Comparison of ENCODE assay signal across 8 cellular contexts in the genomic region with DNA sequence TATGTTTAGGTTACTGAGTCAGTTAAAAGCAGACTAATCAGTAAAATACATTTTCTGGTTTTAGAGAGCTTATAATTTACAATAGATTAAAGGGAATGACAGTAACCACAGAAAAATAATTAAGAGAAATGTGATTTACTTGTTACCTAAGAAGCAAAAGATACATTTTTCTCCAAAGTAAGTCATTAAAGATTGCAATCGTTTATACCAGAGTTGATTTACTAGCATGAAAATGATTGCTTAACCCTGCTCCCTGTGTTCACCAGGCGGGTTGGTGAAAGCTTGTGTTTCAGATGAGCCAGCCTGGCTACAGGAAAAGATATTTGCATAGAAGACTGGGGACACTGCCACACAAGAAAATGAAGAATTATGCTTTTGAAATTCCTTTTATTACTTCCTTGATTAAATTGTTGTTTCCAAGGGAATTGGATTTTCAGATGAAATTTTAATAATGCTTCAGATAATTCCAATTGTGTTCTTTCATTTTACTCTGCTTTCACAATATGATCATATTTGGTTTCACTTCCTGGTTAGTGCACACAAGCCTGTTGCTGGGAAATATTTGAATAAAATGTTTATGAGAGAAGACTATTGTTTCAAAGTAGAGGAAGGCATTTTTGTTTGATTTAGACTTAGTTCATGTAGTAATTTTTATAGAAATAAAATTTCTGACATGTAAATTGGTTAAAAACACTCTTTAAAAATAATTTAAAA. TPM values are rescaled to one million over a fixed set of nuclear protein-coding genes. Genes with fewer than 3 reads are reported as not detected.
DNase-seq lines count a peak whose midpoint lies in the region; ATAC-seq and TF ChIP-seq lines count a peak whose summit lies in the region.

No MANE protein-coding gene starts in this region.

- H3K9me2 ChIP-seq in PC-9 (ENCODE audit: insufficient read depth) = no peaks in the 10 kb centered on the region

- peak in 1 of 5 donors; percentile 5 for DNase-seq in CD8-positive, alpha-beta memory T cell
- peak; percentile 9 to 82 for DNase-seq in PC-9
- DNase-seq in esophagus squamous epithelium (lab: John Stamatoyannopoulos, UW) = no peak
- DNase-seq in stimulated activated naive B cell treated with anti-CD40 and anti-IgM and Interleukin-4, amounts not matched to agents 10 μg/mL and 1 μg/mL and 100 μg/mL, for 72 hours = no peak
- no peak for DNase-seq in SW 1271 (lab: John Stamatoyannopoulos, UW)
- DNase-seq in activated CD4-positive, alpha-beta T cell treated with anti-CD3 and anti-CD28 coated beads for 48 hours = no peak

- no peak for TF ChIP-seq POLR2A in esophagus squamous epithelium (IDR thresholded peaks at IDR 0.05)

- H3K36me3 Mint-ChIP-seq in CD8-positive, alpha-beta memory T cell = peaks cover 0 to 31% (median 18%) of the 10 kb centered on the region in 3 donors
- H3K36me3 Mint-ChIP-seq in stimulated activated naive B cell treated with anti-CD40 and anti-IgM and Interleukin-4, amounts not matched to agents 10 μg/mL and 1 μg/mL and 100 μg/mL, for 72 hours = peaks cover 23 to 32% of the 10 kb centered on the region in 2 donors

- peaks cover 36% of the 10 kb centered on the region for H3K79me2 ChIP-seq in PC-9 (ENCODE audit: low read depth)

- H3K27ac Mint-ChIP-seq in CD8-positive, alpha-beta memory T cell = peak overlapping the region in 4 of 8 donors; percentile 9 to 48 (median 26)
- peak overlapping the region; percentile 44 for H3K27ac Mint-ChIP-seq in stimulated activated naive B cell treated with anti-CD40 and anti-IgM and Interleukin-4, amounts not matched to agents 10 μg/mL and 1 μg/mL and 100 μg/mL, for 72 hours

- intact Hi-C loops in PC-9 (cut with micrococcal nuclease; ENCODE audit: unreplicated experiment) (no loop called here), esophagus squamous epithelium (cut with DNase I) (no loop called here)

- POLR2A ChIA-PET in CD8-positive, alpha-beta memory T cell (lab: Charles Lee) = no interaction called here
- POLR2A ChIA-PET in PC-9 (lab: Charles Lee; ENCODE audit: unreplicated experiment) = no interaction called here

- peaks cover 20 to 78% (median 57%) of the 10 kb centered on the region in 3 donors for H3K4me1 Mint-ChIP-seq in CD8-positive, alpha-beta memory T cell
- peaks cover 27 to 61% of the 10 kb centered on the region in 2 donors for H3K4me1 Mint-ChIP-seq in stimulated activated naive B cell treated with anti-CD40 and anti-IgM and Interleukin-4, amounts not matched to agents 10 μg/mL and 1 μg/mL and 100 μg/mL, for 72 hours

- CTCF ChIA-PET in CD8-positive, alpha-beta memory T cell (lab: Charles Lee) = no interaction called here
- CTCF ChIA-PET in PC-9 (lab: Charles Lee) = no interaction called here

- H3K27me3 ChIP-seq in CD8-positive, alpha-beta memory T cell (ENCODE audit: insufficient read depth, low read length, poor library complexity, severe bottlenecking) = no peaks in the 10 kb centered on the region
- H3K27me3 ChIP-seq in PC-9 (ENCODE audit: insufficient read depth, low read depth) = no peaks in the 10 kb centered on the region
- H3K27me3 ChIP-seq in esophagus squamous epithelium = no peaks in the 10 kb centered on the region

- TF ChIP-seq CTCF in PC-9 (conservative IDR thresholded peaks at IDR 0.05) (no peak), esophagus squamous epithelium (IDR thresholded peaks at IDR 0.05) (no peak)

- H2AFZ ChIP-seq in PC-9 = no peak overlapping the region

- no peaks in the 10 kb centered on the region for H3K9me3 Mint-ChIP-seq in CD8-positive, alpha-beta memory T cell
- no peaks in the 10 kb centered on the region for H3K9me3 Mint-ChIP-seq in stimulated activated naive B cell treated with anti-CD40 and anti-IgM and Interleukin-4, amounts not matched to agents 10 μg/mL and 1 μg/mL and 100 μg/mL, for 72 hours

- peak overlapping the region; percentile 42 for H3K4me2 ChIP-seq in PC-9

- H3K4me3 ChIP-seq in CD8-positive, alpha-beta memory T cell (ENCODE audit: low read length) = no peak overlapping the region
- H3K4me3 ChIP-seq in PC-9 (peak overlapping the region; percentile 1; the same call in 1 of the 2 replicates), esophagus squamous epithelium (peak overlapping the region in 2 of 4 donors; percentile 5 to 44)

- H3K4me1 ChIP-seq in CD8-positive, alpha-beta memory T cell (ENCODE audit: insufficient read depth, low read length) = peaks cover 10% of the 10 kb centered on the region
- H3K4me1 ChIP-seq in PC-9 (replicated peaks; ENCODE audit: insufficient read depth) (peaks cover 33% of the 10 kb centered on the region), esophagus squamous epithelium (peaks cover 0 to 47% (median 23%) of the 10 kb centered on the region in 3 donors)

- H3K4me3 Mint-ChIP-seq in CD8-positive, alpha-beta memory T cell = peak overlapping the region in 5 of 7 donors; percentile 19 to 63 (median 42)
- peak overlapping the region; percentile 48 to 61 for H3K4me3 Mint-ChIP-seq in stimulated activated naive B cell treated with anti-CD40 and anti-IgM and Interleukin-4, amounts not matched to agents 10 μg/mL and 1 μg/mL and 100 μg/mL, for 72 hours

- ATAC-seq in GM19395 (IDR thresholded peaks at IDR 0.05; ENCODE audit: unreplicated experiment) = peak; percentile 89
- ATAC-seq in HG03439 (IDR thresholded peaks at IDR 0.05; ENCODE audit: unreplicated experiment) = peak; percentile 85
- peak; percentile 78 to 86 for ATAC-seq in stimulated activated naive B cell treated with anti-CD40 and anti-IgM and Interleukin-4, amounts not matched to agents 10 μg/mL and 1 μg/mL and 100 μg/mL, for 72 hours (replicated peaks)

- H4K20me1 ChIP-seq in PC-9 (ENCODE audit: insufficient read depth) = no peaks in the 10 kb centered on the region

- no peaks in the 10 kb centered on the region for H3K9me3 ChIP-seq in CD8-positive, alpha-beta memory T cell (ENCODE audit: low read length)
- H3K9me3 ChIP-seq in PC-9 (ENCODE audit: insufficient read depth, low read depth) (no peaks in the 10 kb centered on the region), esophagus squamous epithelium (no peaks in the 10 kb centered on the region)

- peaks cover 22% of the 10 kb centered on the region for H3F3A ChIP-seq in PC-9 (ENCODE audit: insufficient read depth, low read depth)

- no peaks in the 10 kb centered on the region for H3K36me3 ChIP-seq in CD8-positive, alpha-beta memory T cell (ENCODE audit: insufficient read depth, low read length)
- H3K36me3 ChIP-seq in PC-9 (ENCODE audit: low read depth) (peaks cover 16% of the 10 kb centered on the region; the same call in 1 of the 2 replicates), esophagus squamous epithelium (peaks cover 0 to 7% (median 0%) of the 10 kb centered on the region in 3 donors)

- H3K27me3 Mint-ChIP-seq in CD8-positive, alpha-beta memory T cell = no peaks in the 10 kb centered on the region
- H3K27me3 Mint-ChIP-seq in stimulated activated naive B cell treated with anti-CD40 and anti-IgM and Interleukin-4, amounts not matched to agents 10 μg/mL and 1 μg/mL and 100 μg/mL, for 72 hours = no peaks in the 10 kb centered on the region

- no TSS peak for BruUV-seq in PC-9 (replicated peaks; lab: Mats Ljungman, UMichigan)

- no peak overlapping the region for H3K27ac ChIP-seq in CD8-positive, alpha-beta memory T cell (ENCODE audit: low read depth, low read length)
- H3K27ac ChIP-seq in PC-9 = peak overlapping the region; percentile 77
- peak overlapping the region; percentile 50 to 80 (median 70) for H3K27ac ChIP-seq in esophagus squamous epithelium

- WGBS in esophagus squamous epithelium, 2 donors = 4 to 8% methylated on average over 2 of the region's 2 CpGs

RNA-seq across cellular contexts. Expression of gene LRRC8B, which starts 28.0 kb away (rescaled TPM):
- 10 to 100 TPM; 36.9 to 39.5 TPM for total RNA-seq in CD8-positive, alpha-beta memory T cell
- polyA plus RNA-seq in CD8-positive, alpha-beta memory T cell = 16.3 TPM
- total RNA-seq in PC-9 (2021) (11.7 and 15.0 TPM in 2 replicates), esophagus squamous epithelium (10 to 100 TPM in 1 of 4 donors, 1 to 10 TPM in 3; 8.7 to 19.5 (median 9.2) TPM)

Comparison
In these comparisons a context has a peak if more than half of its experiments do, and no peak if none do; other contexts are left out.
1. DNase-seq: peak in PC-9 (2 of 2); none in esophagus squamous epithelium (single experiment), stimulated activated naive B cell treated with anti-CD40 and anti-IgM and Interleukin-4, amounts not matched to agents 10 μg/mL and 1 μg/mL and 100 μg/mL, for 72 hours (single experiment), SW 1271 (0 of 2) and activated CD4-positive, alpha-beta T cell treated with anti-CD3 and anti-CD28 coated beads for 48 hours (single experiment).
2. Peak in every context shown above with its lines, with median percentiles within 50 percentile points of each other: ATAC-seq.